In genomic region chr2:190943706-190944105, GRCh38 we compare ENCODE assay signal across 14 cellular contexts.
DNase-seq lines count a peak whose midpoint lies in the region; ATAC-seq, FAIRE-seq and TF ChIP-seq lines count a peak whose summit lies in the region.
"Had no signal": no experiment of that assay in that cellular context is flagged by ENCODE, and none has a peak within 500 bp of the region (broad histone marks: within the 10 kb centered on the region; RNA-seq: fewer than 3 reads in every experiment).

No MANE protein-coding gene starts in this region.

- H3K27ac Mint-ChIP-seq in CD8-positive, alpha-beta T cell: peak overlapping the region; percentile 42

- H3K79me2 ChIP-seq in GM23248 (ENCODE audit: insufficient read depth) (peaks cover 4% of the 10 kb centered on the region; the same call in 1 of the 2 replicates), parathyroid adenoma (no peaks in the 10 kb centered on the region), mesendoderm (ENCODE audit: control insufficient read depth, insufficient read depth, low read length) (no peaks in the 10 kb centered on the region)

- H3K4me1 ChIP-seq in CD8-positive, alpha-beta T cell (ENCODE audit: insufficient read depth, low read length): peaks cover 17% of the 10 kb centered on the region
- H3K4me1 ChIP-seq in GM23248 (ENCODE audit: insufficient read depth) (peaks cover 50% of the 10 kb centered on the region), parathyroid adenoma (peaks cover 28% of the 10 kb centered on the region), mesendoderm (ENCODE audit: control insufficient read depth, low read depth, low read length) (no peaks in the 10 kb centered on the region), spleen (peaks cover 16 to 39% (median 25%) of the 10 kb centered on the region in 6 donors)

- no peak for DNase-seq in CD8-positive, alpha-beta T cell
- DNase-seq in GM23248 (no peak), RCC 7860 (ENCODE audit: low spot score) (no peak), mesendoderm (no peak), dorsolateral prefrontal cortex (no peak), activated gamma-delta T cell (lab: John Stamatoyannopoulos, UW) (no peak), spleen (no peak)
- DNase-seq: DMS 273 treated with DMSO at 0.1 percent for 48 hours, GOT3, KBM-7 had no signal

- H4K8ac ChIP-seq in mesendoderm (ENCODE audit: low read depth, low read length): no peak overlapping the region

- H2BK5ac ChIP-seq in mesendoderm (ENCODE audit: low read length): no peak overlapping the region

- no peak overlapping the region for H4K5ac ChIP-seq in mesendoderm (ENCODE audit: low read length)

- H3K4me2 ChIP-seq in GM23248 (ENCODE audit: unreplicated experiment): no peak overlapping the region
- H3K4me2 ChIP-seq in parathyroid adenoma (ENCODE audit: low read length): no peak overlapping the region
- H3K4me2 ChIP-seq in mesendoderm (ENCODE audit: low read length): no peak overlapping the region
- H3K4me2 ChIP-seq: BLaER1 had no signal

- H3K27me3 Mint-ChIP-seq in CD8-positive, alpha-beta T cell (ENCODE audit: low read depth): no peaks in the 10 kb centered on the region

- no peak overlapping the region for H3K23ac ChIP-seq in mesendoderm (ENCODE audit: low read length)

- H2BK120ac ChIP-seq in mesendoderm (ENCODE audit: low read depth, low read length): no peak overlapping the region

- CTCF ChIA-PET in CD8-positive, alpha-beta T cell (lab: Charles Lee): no interaction called here

- no peak overlapping the region for H3K4me3 ChIP-seq in CD8-positive, alpha-beta T cell (ENCODE audit: low read depth, low read length)
- H3K4me3 ChIP-seq in GM23248 (no peak overlapping the region), parathyroid adenoma (ENCODE audit: low read depth, low read length) (no peak overlapping the region), mesendoderm (ENCODE audit: low read length) (no peak overlapping the region), dorsolateral prefrontal cortex (no peak overlapping the region), spleen (no peak overlapping the region)
- H3K4me3 ChIP-seq: BLaER1, GM12878, HAP-1 had no signal

- no peaks in the 10 kb centered on the region for H3K36me3 ChIP-seq in CD8-positive, alpha-beta T cell (ENCODE audit: insufficient read depth, low read length)
- peaks cover 20% of the 10 kb centered on the region for H3K36me3 ChIP-seq in GM23248 (ENCODE audit: low read depth)
- H3K36me3 ChIP-seq in parathyroid adenoma (ENCODE audit: control insufficient read depth, insufficient read depth, low read length): no peaks in the 10 kb centered on the region
- no peaks in the 10 kb centered on the region for H3K36me3 ChIP-seq in mesendoderm (ENCODE audit: control insufficient read depth, insufficient read depth, low read length)
- no peaks in the 10 kb centered on the region for H3K36me3 ChIP-seq in spleen
- H3K36me3 ChIP-seq: BLaER1, HAP-1 had no signal

- no peaks in the 10 kb centered on the region for H4K20me1 ChIP-seq in GM23248 (ENCODE audit: insufficient read depth)
- H4K20me1 ChIP-seq: BLaER1 had no signal

- no peak for ATAC-seq in CD8-positive, alpha-beta T cell
- ATAC-seq: GM12878 had no signal

- intact Hi-C loops in CD8-positive, alpha-beta T cell (cut with DNase I, micrococcal nuclease): no loop called here
- intact Hi-C loops in dorsolateral prefrontal cortex (cut with DNase I) (no loop called here), spleen (cut with DNase I; ENCODE audit: low total_unique reads) (no loop called here)

- no peak for TF ChIP-seq POLR2A in spleen (IDR thresholded peaks at IDR 0.05)

- no peak for TF ChIP-seq CTCF in CD8-positive, alpha-beta T cell (IDR thresholded peaks at IDR 0.05)
- no peak for TF ChIP-seq CTCF in parathyroid adenoma (IDR thresholded peaks at IDR 0.05)
- no peak for TF ChIP-seq CTCF in dorsolateral prefrontal cortex (IDR thresholded peaks at IDR 0.05 in 54 of 56, conservative IDR thresholded peaks at IDR 0.05 in 2 of 56; ENCODE audit: low read depth in 1 of 56, partially characterized antibody in 56 of 56)
- no peak for TF ChIP-seq CTCF in spleen (IDR thresholded peaks at IDR 0.05 in 8 of 11, conservative IDR thresholded peaks at IDR 0.05 in 3 of 11)

- H3K27ac ChIP-seq in CD8-positive, alpha-beta T cell (ENCODE audit: low read depth, low read length): no peak overlapping the region
- H3K27ac ChIP-seq in GM23248 (peak overlapping the region; percentile 11), parathyroid adenoma (peak overlapping the region; percentile 11), mesendoderm (ENCODE audit: low read depth, low read length) (no peak overlapping the region), dorsolateral prefrontal cortex (no peak overlapping the region), spleen (no peak overlapping the region)
- H3K27ac ChIP-seq: BLaER1 had no signal

- H2BK15ac ChIP-seq in mesendoderm (replicated peaks; ENCODE audit: low read depth): no peak overlapping the region

- H3K36me3 Mint-ChIP-seq in CD8-positive, alpha-beta T cell: peaks cover 5% of the 10 kb centered on the region

- no peak overlapping the region for H3K4me3 Mint-ChIP-seq in CD8-positive, alpha-beta T cell

- H3K79me1 ChIP-seq in mesendoderm (ENCODE audit: low read length): no peaks in the 10 kb centered on the region

- H3K9me3 ChIP-seq in CD8-positive, alpha-beta T cell (ENCODE audit: low read length): no peaks in the 10 kb centered on the region
- H3K9me3 ChIP-seq in GM23248 (ENCODE audit: low read depth) (no peaks in the 10 kb centered on the region), parathyroid adenoma (ENCODE audit: control insufficient read depth, low read length) (no peaks in the 10 kb centered on the region), spleen (no peaks in the 10 kb centered on the region)
- H3K9me3 ChIP-seq: BLaER1, HAP-1 had no signal

- POLR2A ChIA-PET in CD8-positive, alpha-beta T cell (lab: Charles Lee): no interaction called here

- H2AFZ ChIP-seq in GM23248: no peak overlapping the region
- no peak overlapping the region for H2AFZ ChIP-seq in parathyroid adenoma

- H3K9me2 ChIP-seq in GM23248 (ENCODE audit: insufficient read depth): no peaks in the 10 kb centered on the region

- H3K18ac ChIP-seq in mesendoderm (ENCODE audit: low read length): no peak overlapping the region

- in situ Hi-C loops in GM23248 (cut with MboI): no loop called here

- H3K4me1 Mint-ChIP-seq in CD8-positive, alpha-beta T cell (ENCODE audit: low read depth): peaks cover 37% of the 10 kb centered on the region

- H3K9ac ChIP-seq in GM23248 (no peak overlapping the region), parathyroid adenoma (no peak overlapping the region), mesendoderm (ENCODE audit: low read length) (no peak overlapping the region)
- H3K9ac ChIP-seq: BLaER1 had no signal

- no peaks in the 10 kb centered on the region for H3K9me3 Mint-ChIP-seq in CD8-positive, alpha-beta T cell

- FAIRE-seq in RCC 7860 (lab: Jason Lieb, UNC): peak; percentile 32
- FAIRE-seq: GM12878 had no signal

- H3F3A ChIP-seq in GM23248 (ENCODE audit: insufficient read depth): peaks cover 91% of the 10 kb centered on the region

- no peak overlapping the region for H2AK5ac ChIP-seq in mesendoderm (ENCODE audit: low read length)

- no peak overlapping the region for H3K4ac ChIP-seq in mesendoderm (ENCODE audit: low read depth, low read length)

- 42 to 47% methylated on average over 2 of the region's 2 CpGs for WGBS in GM23248 (ENCODE audit: low coverage in 1 of 2, low lambda C conversion rate in 2 of 2, missing lambda C conversion rate in 2 of 2), 2 experiments
- WGBS in mesendoderm (ENCODE audit: extremely low coverage, insufficient coverage, low lambda C conversion rate): no CpG with 5 or more reads among the region's 2 CpGs
- WGBS in spleen, 5 donors: 52 to 72% (median 64%) methylated on average over 2 of the region's 2 CpGs

- H3K27me3 ChIP-seq in CD8-positive, alpha-beta T cell (ENCODE audit: insufficient read depth, low read length): no peaks in the 10 kb centered on the region
- no peaks in the 10 kb centered on the region for H3K27me3 ChIP-seq in GM23248 (replicated peaks; ENCODE audit: insufficient read depth)
- no peaks in the 10 kb centered on the region for H3K27me3 ChIP-seq in parathyroid adenoma (ENCODE audit: control insufficient read depth, insufficient read depth, low read length)
- H3K27me3 ChIP-seq in mesendoderm (ENCODE audit: insufficient read depth, low read length, poor library complexity): no peaks in the 10 kb centered on the region
- H3K27me3 ChIP-seq in dorsolateral prefrontal cortex: no peaks in the 10 kb centered on the region
- no peaks in the 10 kb centered on the region for H3K27me3 ChIP-seq in spleen (replicated peaks in 1 of 7)
- H3K27me3 ChIP-seq: BLaER1 had no signal

- no peak overlapping the region for H3K56ac ChIP-seq in mesendoderm (ENCODE audit: low read length)

Comparison
In these comparisons a context has a peak if more than half of its experiments do, and no peak if none do; other contexts are left out.
1. H3K27ac ChIP-seq: peak in GM23248 (single experiment) and parathyroid adenoma (single experiment); none in CD8-positive, alpha-beta T cell (single experiment), mesendoderm (single experiment), dorsolateral prefrontal cortex (0 of 59) and spleen (0 of 8).